ENCODE assay signal across 8 cellular contexts in genomic region chr12:64666054-64666914, GRCh38. TPM values are rescaled to one million over a fixed set of nuclear protein-coding genes. Genes with fewer than 3 reads are reported as not detected.
DNase-seq lines count a peak whose midpoint lies in the region; ATAC-seq and TF ChIP-seq lines count a peak whose summit lies in the region.

No MANE protein-coding gene starts in this region.

- H3K4me3 ChIP-seq in Caco-2 (ENCODE audit: low read depth, low read length) (no peak overlapping the region), SU-DHL-6 (ENCODE audit: insufficient read depth, low read length, poor library complexity, severe bottlenecking) (no peak overlapping the region), lung (no peak overlapping the region), SK-N-SH (ENCODE audit: low read depth in 2 of 2, low read length in 1 of 2) (no peak overlapping the region)

- TF ChIP-seq RAD21 in SK-N-SH (IDR thresholded peaks at IDR 0.05; ENCODE audit: low read length): no peak

- POLR2A ChIA-PET in Caco-2 (lab: Charles Lee) (no interaction called here), SK-N-SH (lab: Yijun Ruan, JAX) (no interaction called here)

- TF ChIP-seq CTCF in Caco-2 (IDR thresholded peaks at IDR 0.05; ENCODE audit: insufficient read depth in 1 of 2, low read depth in 1 of 2, low read length in 1 of 2, severe bottlenecking in 1 of 2, unreplicated experiment in 1 of 2): no peak
- TF ChIP-seq CTCF in SU-DHL-6 (IDR thresholded peaks at IDR 0.05; ENCODE audit: insufficient read depth, low read length, poor library complexity, severe bottlenecking): no peak
- TF ChIP-seq CTCF in lung (IDR thresholded peaks at IDR 0.05; ENCODE audit: control extremely low read depth, extremely low read depth): no peak
- TF ChIP-seq CTCF in SK-N-SH (IDR thresholded peaks at IDR 0.05): no peak

- CTCF ChIA-PET in Caco-2 (lab: Charles Lee): interaction anchor here (0.7 to 0.8 kb wide), 2 partner anchors 31 to 130 kb away, joined by 3 read pairs; no protein-coding TSS in a partner anchor
- CTCF ChIA-PET in SK-N-SH (lab: Yijun Ruan, JAX): no interaction called here

- peak overlapping the region; percentile 46 for H3K27ac Mint-ChIP-seq in Caco-2 (ENCODE audit: unreplicated experiment)

- H3K79me2 ChIP-seq in SU-DHL-6 (ENCODE audit: insufficient read depth, low read length) (peaks cover 48% of the 10 kb centered on the region), SK-N-SH (ENCODE audit: insufficient read depth) (peaks cover 52% of the 10 kb centered on the region)

- H3K36me3 ChIP-seq in Caco-2 (ENCODE audit: control insufficient read depth, insufficient read depth, low read length): no peaks in the 10 kb centered on the region
- no peaks in the 10 kb centered on the region for H3K36me3 ChIP-seq in SU-DHL-6 (ENCODE audit: low read length)
- H3K36me3 ChIP-seq in lung (ENCODE audit: control insufficient read depth in 2 of 2, insufficient read depth in 2 of 2, low read length in 2 of 2): no peaks in the 10 kb centered on the region
- no peaks in the 10 kb centered on the region for H3K36me3 ChIP-seq in SK-N-SH (replicated peaks in 1 of 2; ENCODE audit: control insufficient read depth in 1 of 2, insufficient read depth in 2 of 2, low read length in 1 of 2)

- H3K36me3 Mint-ChIP-seq in Caco-2 (ENCODE audit: insufficient read depth, unreplicated experiment): no peaks in the 10 kb centered on the region

- no peaks in the 10 kb centered on the region for H3K9me2 ChIP-seq in SU-DHL-6 (replicated peaks; ENCODE audit: insufficient read depth, low read length)
- H3K9me2 ChIP-seq in SK-N-SH: no peaks in the 10 kb centered on the region

- no peaks in the 10 kb centered on the region for H3K27me3 Mint-ChIP-seq in Caco-2 (ENCODE audit: insufficient read depth, unreplicated experiment)

- no peaks in the 10 kb centered on the region for H3K27me3 ChIP-seq in Caco-2 (replicated peaks; ENCODE audit: control insufficient read depth, insufficient read depth, low read length)
- no peaks in the 10 kb centered on the region for H3K27me3 ChIP-seq in SU-DHL-6 (ENCODE audit: low read length)
- H3K27me3 ChIP-seq in lung (ENCODE audit: control insufficient read depth, insufficient read depth): no peaks in the 10 kb centered on the region
- no peaks in the 10 kb centered on the region for H3K27me3 ChIP-seq in SK-N-SH (ENCODE audit: insufficient read depth)

- no peak overlapping the region for H3K27ac ChIP-seq in SU-DHL-6 (ENCODE audit: low read depth, low read length)
- H3K27ac ChIP-seq in lung (ENCODE audit: low read depth in 1 of 2, low read length in 1 of 2): peak overlapping the region; percentile 56 to 67
- no peak overlapping the region for H3K27ac ChIP-seq in SK-N-SH (ENCODE audit: low read depth in 2 of 2, low read length in 1 of 2)

- H3K9me3 ChIP-seq in Caco-2 (no peaks in the 10 kb centered on the region), SU-DHL-6 (ENCODE audit: insufficient read depth, low read length) (no peaks in the 10 kb centered on the region), lung (ENCODE audit: control insufficient read depth in 2 of 2, insufficient read depth in 1 of 2, low read length in 1 of 2) (no peaks in the 10 kb centered on the region), SK-N-SH (no peaks in the 10 kb centered on the region)

- H3F3A ChIP-seq in SU-DHL-6 (ENCODE audit: insufficient read depth) (no peaks in the 10 kb centered on the region), SK-N-SH (replicated peaks; ENCODE audit: insufficient read depth) (no peaks in the 10 kb centered on the region)

- peaks cover 58% of the 10 kb centered on the region for H3K4me1 Mint-ChIP-seq in Caco-2 (ENCODE audit: low read depth, unreplicated experiment)

- intact Hi-C loops in Caco-2 (cut with micrococcal nuclease; ENCODE audit: unreplicated experiment): loop anchor here (1.0 kb wide), 2 partner anchors 10 to 41 kb away; no protein-coding TSS in a partner anchor

- no peak overlapping the region for H2AFZ ChIP-seq in SU-DHL-6 (ENCODE audit: low read depth, low read length, severe bottlenecking)
- H2AFZ ChIP-seq in SK-N-SH (ENCODE audit: low read depth): no peak overlapping the region

- H3K4me2 ChIP-seq in SU-DHL-6 (ENCODE audit: low read depth, low read length, poor library complexity, severe bottlenecking) (peak overlapping the region; percentile 24), SK-N-SH (no peak overlapping the region; the same call in 1 of the 2 replicates)

- no peak for TF ChIP-seq EP300 in SK-N-SH (IDR thresholded peaks at IDR 0.05; ENCODE audit: borderline replicate concordance in 1 of 2, low read depth in 1 of 2, low read length in 1 of 2)

- ATAC-seq in GM21723 (IDR thresholded peaks at IDR 0.05; ENCODE audit: unreplicated experiment) (peak; percentile 50), lung (ENCODE audit: insufficient read depth, low FRiP score) (no peak)

- H3K9ac ChIP-seq in SU-DHL-6 (ENCODE audit: low read length) (no peak overlapping the region), SK-N-SH (no peak overlapping the region)

- H3K4me1 ChIP-seq in Caco-2 (peaks cover 71% of the 10 kb centered on the region), lung (ENCODE audit: control insufficient read depth in 2 of 2, insufficient read depth in 2 of 2, low read length in 2 of 2) (peaks cover 23 to 45% of the 10 kb centered on the region in 2 donors), SK-N-SH (ENCODE audit: control insufficient read depth in 1 of 2, insufficient read depth in 2 of 2, low read depth in 1 of 2, low read length in 1 of 2) (peaks cover 29 to 33% of the 10 kb centered on the region in 2 experiments; a peak in 3 of 4 replicates)

- no peaks in the 10 kb centered on the region for H3K9me3 Mint-ChIP-seq in Caco-2 (ENCODE audit: unreplicated experiment)

- H4K20me1 ChIP-seq in SU-DHL-6 (ENCODE audit: low read depth, low read length) (no peaks in the 10 kb centered on the region; the same call in 1 of the 2 replicates), SK-N-SH (ENCODE audit: insufficient read depth) (0 out of 2 replicates have a peak, but pooled peaks cover 7% of the 10 kb centered on the region)

- H3K4me3 Mint-ChIP-seq in Caco-2 (ENCODE audit: unreplicated experiment): peak overlapping the region; percentile 43

- DNase-seq in Caco-2 (no peak), lung (ENCODE audit: low spot score) (no peak), ureter (ENCODE audit: low spot score) (no peak), SK-N-SH (no peak), 8988T (no peak)
- no peak for DNase-seq in stimulated activated naive CD4-positive, alpha-beta T cell treated with Interleukin-2 at 50 U/mL for 16 hours (lab: John Stamatoyannopoulos, UW)

- 47 to 75% methylated on average over 3 of the region's 3 CpGs for WGBS in lung, 2 donors
- 84% methylated on average over 3 of the region's 3 CpGs for WGBS in SK-N-SH (ENCODE audit: low lambda C conversion rate)

- no TSS peak for BruUV-seq in Caco-2 (replicated peaks; lab: Mats Ljungman, UMichigan)

TF ChIP-seq in SK-N-SH, 30 proteins besides CTCF, POLR2A, EP300 and RAD21:
- no peak for TF ChIP-seq MEF2A (IDR thresholded peaks at IDR 0.05; ENCODE audit: borderline replicate concordance, low read depth)
- no peak for TF ChIP-seq EZH2phosphoT487 (IDR thresholded peaks at IDR 0.05; ENCODE audit: borderline replicate concordance, low read depth)
- TF ChIP-seq GABPA (IDR thresholded peaks at IDR 0.05; ENCODE audit: low read depth): no peak
- TF ChIP-seq RCOR1 (IDR thresholded peaks at IDR 0.05; ENCODE audit: low read length): no peak
- TF ChIP-seq SIN3A (IDR thresholded peaks at IDR 0.05; ENCODE audit: borderline replicate concordance, low read depth, low read length): no peak
- TF ChIP-seq ELF1 (IDR thresholded peaks at IDR 0.05): no peak
- TF ChIP-seq MXI1 (IDR thresholded peaks at IDR 0.05; ENCODE audit: low read depth, low read length): no peak
- TF ChIP-seq SMC3 (IDR thresholded peaks at IDR 0.05; ENCODE audit: low read depth, low read length): no peak
- no peak for TF ChIP-seq RXRA (IDR thresholded peaks at IDR 0.05; ENCODE audit: borderline replicate concordance, low read depth)
- TF ChIP-seq PBX3 (IDR thresholded peaks at IDR 0.05): no peak
- TF ChIP-seq TEAD4 (IDR thresholded peaks at IDR 0.05; ENCODE audit: borderline replicate concordance, insufficient read depth): no peak
- no peak for TF ChIP-seq FOXM1 (IDR thresholded peaks at IDR 0.05; ENCODE audit: low read depth)
- no peak for TF ChIP-seq MAX (IDR thresholded peaks at IDR 0.05; ENCODE audit: low read depth)
- TF ChIP-seq NRF1 (IDR thresholded peaks at IDR 0.05; ENCODE audit: low read depth, low read length): no peak
- TF ChIP-seq RFX5 (IDR thresholded peaks at IDR 0.05; ENCODE audit: low read length): no peak
- TF ChIP-seq YY1 (IDR thresholded peaks at IDR 0.05; ENCODE audit: low read depth): no peak
- no peak for TF ChIP-seq NFIC (IDR thresholded peaks at IDR 0.05; ENCODE audit: borderline replicate concordance)
- no peak for TF ChIP-seq GATA2 (CRISPR knock-in tag; IDR thresholded peaks at IDR 0.05)
- no peak for TF ChIP-seq TCF12 (IDR thresholded peaks at IDR 0.05)
- no peak for TF ChIP-seq POLR2AphosphoS5 (IDR thresholded peaks at IDR 0.05; ENCODE audit: low read depth, low read length)

RNA-seq across cellular contexts. Expression of gene RASSF3, which starts 56.0 kb away (rescaled TPM):
- total RNA-seq in Caco-2 (2022) (22.6 and 25.7 TPM in 2 replicates), lung (10 to 100 TPM; 31.5 to 60.9 TPM), ureter (42.6 TPM)
- polyA plus RNA-seq in lung (10 to 100 TPM; 26.7 to 35.4 TPM), SK-N-SH (2012; rRNA removed) (11.1 and 15.0 TPM in 2 replicates)
- 10.6 and 12.3 TPM in 2 replicates for polyA plus RNA-seq in SK-N-SH (2012; cell fraction: cytosol; rRNA removed)
- polyA plus RNA-seq in SK-N-SH (2012; cell fraction: nucleus; rRNA removed): 6.8 and 7.0 TPM in 2 replicates

Comparison
In these comparisons a context has a peak if more than half of its experiments do, and no peak if none do; other contexts are left out.
1. H3K27ac ChIP-seq: peak in lung (2 of 2); none in SU-DHL-6 (single experiment) and SK-N-SH (0 of 2).